Comparison of ENCODE assay signal across 1 cellular context in the genomic region with DNA sequence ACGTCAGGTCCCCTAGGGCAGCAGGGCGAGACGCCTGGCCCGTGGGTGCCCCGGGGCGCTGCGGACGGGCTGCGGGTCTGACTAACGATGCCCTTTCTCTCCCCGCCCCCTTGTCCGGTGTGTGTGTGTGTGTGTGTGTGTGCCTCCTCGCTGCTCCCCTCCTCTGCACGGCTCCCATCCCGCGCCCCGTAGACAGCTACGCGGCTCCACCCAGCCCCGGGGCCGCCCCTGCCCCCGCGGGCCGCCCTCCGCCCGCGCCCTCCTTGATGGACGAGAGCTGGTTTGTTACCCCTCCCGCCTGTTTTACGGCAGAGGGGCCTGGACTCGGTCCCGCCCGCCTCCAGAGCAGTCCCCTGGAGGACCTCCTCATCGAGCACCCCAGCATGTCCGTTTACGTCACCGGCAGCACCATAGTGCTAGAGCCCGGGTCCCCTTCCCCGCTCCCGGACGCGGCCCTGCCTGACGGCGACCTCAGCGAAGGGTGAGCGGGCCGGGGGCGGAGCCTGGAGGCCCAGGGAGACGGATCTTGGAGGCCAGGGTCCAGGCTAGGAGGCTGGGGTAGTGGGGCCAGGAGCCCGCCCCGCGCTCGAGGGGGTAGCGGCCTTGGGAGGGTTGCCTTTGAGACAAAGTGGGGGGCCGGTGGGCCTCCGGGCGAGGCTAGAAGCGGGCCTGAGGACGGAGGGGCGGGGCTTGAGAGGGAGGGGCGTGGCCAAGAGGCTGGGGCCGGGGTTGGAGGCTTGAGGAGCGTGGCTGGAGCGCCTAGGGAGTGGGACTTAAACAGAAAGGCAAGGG.
A peak's percentile ranks its signal among the peaks of the same experiment; 100 is the strongest.
TF ChIP-seq lines count a peak whose summit lies in the region.

No MANE protein-coding gene starts in this region.

TF ChIP-seq in GM12878, 131 proteins besides CTCF, POLR2A, EP300 and RAD21 (continued from another document):
- TF ChIP-seq, protein P1, sequence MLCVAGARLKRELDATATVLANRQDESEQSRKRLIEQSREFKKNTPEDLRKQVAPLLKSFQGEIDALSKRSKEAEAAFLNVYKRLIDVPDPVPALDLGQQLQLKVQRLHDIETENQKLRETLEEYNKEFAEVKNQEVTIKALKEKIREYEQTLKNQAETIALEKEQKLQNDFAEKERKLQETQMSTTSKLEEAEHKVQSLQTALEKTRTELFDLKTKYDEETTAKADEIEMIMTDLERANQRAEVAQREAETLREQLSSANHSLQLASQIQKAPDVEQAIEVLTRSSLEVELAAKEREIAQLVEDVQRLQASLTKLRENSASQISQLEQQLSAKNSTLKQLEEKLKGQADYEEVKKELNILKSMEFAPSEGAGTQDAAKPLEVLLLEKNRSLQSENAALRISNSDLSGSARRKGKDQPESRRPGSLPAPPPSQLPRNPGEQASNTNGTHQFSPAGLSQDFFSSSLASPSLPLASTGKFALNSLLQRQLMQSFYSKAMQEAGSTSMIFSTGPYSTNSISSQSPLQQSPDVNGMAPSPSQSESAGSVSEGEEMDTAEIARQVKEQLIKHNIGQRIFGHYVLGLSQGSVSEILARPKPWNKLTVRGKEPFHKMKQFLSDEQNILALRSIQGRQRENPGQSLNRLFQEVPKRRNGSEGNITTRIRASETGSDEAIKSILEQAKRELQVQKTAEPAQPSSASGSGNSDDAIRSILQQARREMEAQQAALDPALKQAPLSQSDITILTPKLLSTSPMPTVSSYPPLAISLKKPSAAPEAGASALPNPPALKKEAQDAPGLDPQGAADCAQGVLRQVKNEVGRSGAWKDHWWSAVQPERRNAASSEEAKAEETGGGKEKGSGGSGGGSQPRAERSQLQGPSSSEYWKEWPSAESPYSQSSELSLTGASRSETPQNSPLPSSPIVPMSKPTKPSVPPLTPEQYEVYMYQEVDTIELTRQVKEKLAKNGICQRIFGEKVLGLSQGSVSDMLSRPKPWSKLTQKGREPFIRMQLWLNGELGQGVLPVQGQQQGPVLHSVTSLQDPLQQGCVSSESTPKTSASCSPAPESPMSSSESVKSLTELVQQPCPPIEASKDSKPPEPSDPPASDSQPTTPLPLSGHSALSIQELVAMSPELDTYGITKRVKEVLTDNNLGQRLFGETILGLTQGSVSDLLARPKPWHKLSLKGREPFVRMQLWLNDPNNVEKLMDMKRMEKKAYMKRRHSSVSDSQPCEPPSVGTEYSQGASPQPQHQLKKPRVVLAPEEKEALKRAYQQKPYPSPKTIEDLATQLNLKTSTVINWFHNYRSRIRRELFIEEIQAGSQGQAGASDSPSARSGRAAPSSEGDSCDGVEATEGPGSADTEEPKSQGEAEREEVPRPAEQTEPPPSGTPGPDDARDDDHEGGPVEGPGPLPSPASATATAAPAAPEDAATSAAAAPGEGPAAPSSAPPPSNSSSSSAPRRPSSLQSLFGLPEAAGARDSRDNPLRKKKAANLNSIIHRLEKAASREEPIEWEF (IDR thresholded peaks at IDR 0.05; ENCODE audit: insufficient replicate concordance, low read depth, low read length): no peak
- TF ChIP-seq CEBPB (IDR thresholded peaks at IDR 0.05; ENCODE audit: borderline replicate concordance in 1 of 2, low read depth in 2 of 2, low read length in 2 of 2) (0 out of 4 replicates have a peak, but pooled peaks of 1 of the 2 experiments have one; percentile 5), NRF1 (conservative IDR thresholded peaks at IDR 0.05; ENCODE audit: low read depth, low read length) (no peak), RBBP5 (conservative IDR thresholded peaks at IDR 0.05) (no peak), JUND (IDR thresholded peaks at IDR 0.05; ENCODE audit: low read depth, low read length) (0 out of 2 replicates have a peak, but pooled peaks have one; percentile 6), SIN3A (IDR thresholded peaks at IDR 0.05; ENCODE audit: low read depth, low read length) (peak; percentile 81), BHLHE40 (IDR thresholded peaks at IDR 0.05; ENCODE audit: borderline replicate concordance in 1 of 2, low read depth in 2 of 2, low read length in 1 of 2) (peak; percentile 47 to 60; a peak in 2 of 4 replicates), SIX5 (IDR thresholded peaks at IDR 0.05; ENCODE audit: low read depth, low read length, severe bottlenecking) (peak; percentile 8), MAX (IDR thresholded peaks at IDR 0.05; ENCODE audit: low read depth, low read length) (peak; percentile 22; the same call in 1 of the 2 replicates), PKNOX1 (IDR thresholded peaks at IDR 0.05) (peak; percentile 85), GATAD2B (conservative IDR thresholded peaks at IDR 0.05; ENCODE audit: low read depth) (peak; percentile 83; the same call in 1 of the 2 replicates), NKRF (conservative IDR thresholded peaks at IDR 0.05) (peak; percentile 34; the same call in 1 of the 2 replicates), NFIC (IDR thresholded peaks at IDR 0.05; ENCODE audit: low read depth, low read length) (no peak), NR2F1 (conservative IDR thresholded peaks at IDR 0.05) (peak; percentile 85)
TF ChIP-seq in GM12878: peak in this region for 36.
